ENCODE assay signal across 1 cellular context in the genomic region with DNA sequence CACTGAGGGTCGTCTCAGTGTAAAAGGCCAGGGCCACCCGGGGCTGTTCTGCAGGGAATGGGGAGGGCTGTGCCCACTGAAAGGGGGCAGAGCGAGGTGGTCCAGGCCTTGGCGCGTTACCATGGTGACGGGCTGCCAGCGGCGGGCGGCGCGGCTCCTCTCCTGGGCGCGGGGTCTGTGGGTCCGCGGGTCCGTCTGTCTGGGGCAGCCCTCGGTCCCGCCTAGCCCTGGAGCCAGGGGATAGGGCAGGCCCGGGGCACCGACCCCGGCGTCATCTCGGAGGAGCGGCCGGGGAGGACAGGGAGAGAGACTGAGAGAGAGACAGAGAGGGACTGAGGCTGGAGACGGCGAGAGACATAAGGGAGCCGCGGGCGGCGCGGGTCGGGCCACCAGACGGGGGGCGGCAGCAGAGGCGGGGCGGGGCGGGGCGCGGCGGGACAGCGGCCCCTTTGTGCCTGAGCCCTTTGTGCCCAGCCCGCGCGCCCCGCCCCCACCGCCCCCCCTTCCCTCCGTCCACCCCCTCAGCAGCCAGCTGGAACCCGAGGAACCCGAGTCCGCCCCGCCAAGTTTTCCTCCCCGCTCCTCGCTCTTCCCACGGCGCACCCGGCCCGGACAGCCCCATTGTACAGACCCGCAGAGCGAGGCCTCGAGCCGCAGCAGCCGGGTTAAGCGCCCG.
TF ChIP-seq lines count a peak whose summit lies in the region.

A gene with protein sequence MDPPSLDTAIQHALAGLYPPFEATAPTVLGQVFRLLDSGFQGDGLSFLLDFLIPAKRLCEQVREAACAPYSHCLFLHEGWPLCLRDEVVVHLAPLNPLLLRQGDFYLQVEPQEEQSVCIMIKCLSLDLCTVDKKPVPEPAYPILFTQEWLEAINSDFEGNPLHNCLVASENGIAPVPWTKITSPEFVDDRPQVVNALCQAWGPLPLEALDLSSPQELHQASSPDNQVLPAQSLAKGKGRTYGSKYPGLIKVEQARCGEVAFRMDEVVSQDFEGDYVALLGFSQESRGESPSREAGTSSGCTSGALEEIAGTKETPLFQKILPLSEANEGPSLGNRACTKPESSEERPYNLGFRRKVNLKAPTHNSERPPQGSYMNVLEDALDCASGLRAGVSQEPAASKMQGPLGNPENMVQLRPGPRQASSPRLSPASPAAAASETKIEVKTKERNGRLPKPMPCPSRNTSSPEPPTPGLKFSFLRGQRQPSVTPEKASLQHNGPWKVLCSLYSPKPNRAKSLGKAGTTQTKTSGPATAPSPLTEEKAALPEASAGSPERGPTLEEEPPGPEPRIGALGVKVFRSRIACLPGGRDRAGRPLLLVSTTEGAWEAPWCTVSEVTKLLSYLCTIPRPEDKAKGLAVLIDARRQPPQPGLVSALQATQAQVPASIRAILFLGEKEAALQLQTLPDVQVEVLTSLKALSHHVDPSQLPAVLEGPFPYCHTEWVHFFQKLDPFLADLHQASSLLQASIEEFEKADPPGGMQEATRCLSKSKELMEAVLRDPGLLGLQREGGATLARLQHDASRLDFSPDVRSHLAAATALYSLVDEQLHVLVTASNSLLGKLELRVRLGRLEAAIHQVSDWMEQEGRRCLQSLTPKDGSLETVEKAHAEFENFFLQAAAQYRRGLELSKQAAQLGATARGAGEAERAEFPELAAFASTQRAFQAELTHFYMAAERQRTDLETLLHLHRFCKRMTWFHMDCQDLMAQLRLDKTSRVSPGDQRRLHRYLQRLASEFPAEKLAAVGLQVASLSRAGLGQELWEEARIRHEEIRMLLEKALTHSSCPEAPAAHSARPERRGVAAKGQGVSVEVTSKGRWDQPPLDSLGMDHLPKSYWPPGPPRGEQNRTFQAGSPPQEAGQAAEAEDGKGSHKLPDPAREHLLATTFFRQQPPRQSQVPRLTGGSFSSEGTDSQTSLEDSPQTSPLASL (minus strand): TSS at position 358 of the 676 bp plus-strand sequence. CDS start 235 bp downstream, at position 123.

TF ChIP-seq in GM23338, 12 proteins besides CTCF, POLR2A, EP300 and RAD21:
- TF ChIP-seq, protein P1, sequence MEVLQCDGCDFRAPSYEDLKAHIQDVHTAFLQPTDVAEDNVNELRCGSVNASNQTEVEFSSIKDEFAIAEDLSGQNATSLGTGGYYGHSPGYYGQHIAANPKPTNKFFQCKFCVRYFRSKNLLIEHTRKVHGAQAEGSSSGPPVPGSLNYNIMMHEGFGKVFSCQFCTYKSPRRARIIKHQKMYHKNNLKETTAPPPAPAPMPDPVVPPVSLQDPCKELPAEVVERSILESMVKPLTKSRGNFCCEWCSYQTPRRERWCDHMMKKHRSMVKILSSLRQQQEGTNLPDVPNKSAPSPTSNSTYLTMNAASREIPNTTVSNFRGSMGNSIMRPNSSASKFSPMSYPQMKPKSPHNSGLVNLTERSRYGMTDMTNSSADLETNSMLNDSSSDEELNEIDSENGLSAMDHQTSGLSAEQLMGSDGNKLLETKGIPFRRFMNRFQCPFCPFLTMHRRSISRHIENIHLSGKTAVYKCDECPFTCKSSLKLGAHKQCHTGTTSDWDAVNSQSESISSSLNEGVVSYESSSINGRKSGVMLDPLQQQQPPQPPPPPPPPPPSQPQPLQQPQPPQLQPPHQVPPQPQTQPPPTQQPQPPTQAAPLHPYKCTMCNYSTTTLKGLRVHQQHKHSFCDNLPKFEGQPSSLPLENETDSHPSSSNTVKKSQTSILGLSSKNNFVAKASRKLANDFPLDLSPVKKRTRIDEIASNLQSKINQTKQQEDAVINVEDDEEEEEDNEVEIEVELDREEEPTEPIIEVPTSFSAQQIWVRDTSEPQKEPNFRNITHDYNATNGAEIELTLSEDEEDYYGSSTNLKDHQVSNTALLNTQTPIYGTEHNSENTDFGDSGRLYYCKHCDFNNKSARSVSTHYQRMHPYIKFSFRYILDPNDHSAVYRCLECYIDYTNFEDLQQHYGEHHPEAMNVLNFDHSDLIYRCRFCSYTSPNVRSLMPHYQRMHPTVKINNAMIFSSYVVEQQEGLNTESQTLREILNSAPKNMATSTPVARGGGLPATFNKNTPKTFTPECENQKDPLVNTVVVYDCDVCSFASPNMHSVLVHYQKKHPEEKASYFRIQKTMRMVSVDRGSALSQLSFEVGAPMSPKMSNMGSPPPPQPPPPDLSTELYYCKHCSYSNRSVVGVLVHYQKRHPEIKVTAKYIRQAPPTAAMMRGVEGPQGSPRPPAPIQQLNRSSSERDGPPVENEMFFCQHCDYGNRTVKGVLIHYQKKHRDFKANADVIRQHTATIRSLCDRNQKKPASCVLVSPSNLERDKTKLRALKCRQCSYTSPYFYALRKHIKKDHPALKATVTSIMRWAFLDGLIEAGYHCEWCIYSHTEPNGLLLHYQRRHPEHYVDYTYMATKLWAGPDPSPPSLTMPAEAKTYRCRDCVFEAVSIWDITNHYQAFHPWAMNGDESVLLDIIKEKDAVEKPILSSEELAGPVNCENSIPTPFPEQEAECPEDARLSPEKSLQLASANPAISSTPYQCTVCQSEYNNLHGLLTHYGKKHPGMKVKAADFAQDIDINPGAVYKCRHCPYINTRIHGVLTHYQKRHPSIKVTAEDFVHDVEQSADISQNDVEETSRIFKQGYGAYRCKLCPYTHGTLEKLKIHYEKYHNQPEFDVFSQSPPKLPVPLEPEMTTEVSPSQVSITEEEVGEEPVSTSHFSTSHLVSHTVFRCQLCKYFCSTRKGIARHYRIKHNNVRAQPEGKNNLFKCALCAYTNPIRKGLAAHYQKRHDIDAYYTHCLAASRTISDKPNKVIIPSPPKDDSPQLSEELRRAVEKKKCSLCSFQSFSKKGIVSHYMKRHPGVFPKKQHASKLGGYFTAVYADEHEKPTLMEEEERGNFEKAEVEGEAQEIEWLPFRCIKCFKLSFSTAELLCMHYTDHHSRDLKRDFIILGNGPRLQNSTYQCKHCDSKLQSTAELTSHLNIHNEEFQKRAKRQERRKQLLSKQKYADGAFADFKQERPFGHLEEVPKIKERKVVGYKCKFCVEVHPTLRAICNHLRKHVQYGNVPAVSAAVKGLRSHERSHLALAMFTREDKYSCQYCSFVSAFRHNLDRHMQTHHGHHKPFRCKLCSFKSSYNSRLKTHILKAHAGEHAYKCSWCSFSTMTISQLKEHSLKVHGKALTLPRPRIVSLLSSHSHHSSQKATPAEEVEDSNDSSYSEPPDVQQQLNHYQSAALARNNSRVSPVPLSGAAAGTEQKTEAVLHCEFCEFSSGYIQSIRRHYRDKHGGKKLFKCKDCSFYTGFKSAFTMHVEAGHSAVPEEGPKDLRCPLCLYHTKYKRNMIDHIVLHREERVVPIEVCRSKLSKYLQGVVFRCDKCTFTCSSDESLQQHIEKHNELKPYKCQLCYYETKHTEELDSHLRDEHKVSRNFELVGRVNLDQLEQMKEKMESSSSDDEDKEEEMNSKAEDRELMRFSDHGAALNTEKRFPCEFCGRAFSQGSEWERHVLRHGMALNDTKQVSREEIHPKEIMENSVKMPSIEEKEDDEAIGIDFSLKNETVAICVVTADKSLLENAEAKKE (CRISPR knock-in tag; IDR thresholded peaks at IDR 0.05): no peak
- TF ChIP-seq EZH2 (IDR thresholded peaks at IDR 0.05; ENCODE audit: low read depth, unreplicated experiment) (no peak), POLR2AphosphoS5 (IDR thresholded peaks at IDR 0.05; ENCODE audit: low read depth) (no peak), EZH2phosphoT487 (IDR thresholded peaks at IDR 0.05; ENCODE audit: unreplicated experiment) (no peak), ZNF331 (CRISPR knock-in tag; IDR thresholded peaks at IDR 0.05; ENCODE audit: low read depth) (no peak)
- TF ChIP-seq, protein P2, sequence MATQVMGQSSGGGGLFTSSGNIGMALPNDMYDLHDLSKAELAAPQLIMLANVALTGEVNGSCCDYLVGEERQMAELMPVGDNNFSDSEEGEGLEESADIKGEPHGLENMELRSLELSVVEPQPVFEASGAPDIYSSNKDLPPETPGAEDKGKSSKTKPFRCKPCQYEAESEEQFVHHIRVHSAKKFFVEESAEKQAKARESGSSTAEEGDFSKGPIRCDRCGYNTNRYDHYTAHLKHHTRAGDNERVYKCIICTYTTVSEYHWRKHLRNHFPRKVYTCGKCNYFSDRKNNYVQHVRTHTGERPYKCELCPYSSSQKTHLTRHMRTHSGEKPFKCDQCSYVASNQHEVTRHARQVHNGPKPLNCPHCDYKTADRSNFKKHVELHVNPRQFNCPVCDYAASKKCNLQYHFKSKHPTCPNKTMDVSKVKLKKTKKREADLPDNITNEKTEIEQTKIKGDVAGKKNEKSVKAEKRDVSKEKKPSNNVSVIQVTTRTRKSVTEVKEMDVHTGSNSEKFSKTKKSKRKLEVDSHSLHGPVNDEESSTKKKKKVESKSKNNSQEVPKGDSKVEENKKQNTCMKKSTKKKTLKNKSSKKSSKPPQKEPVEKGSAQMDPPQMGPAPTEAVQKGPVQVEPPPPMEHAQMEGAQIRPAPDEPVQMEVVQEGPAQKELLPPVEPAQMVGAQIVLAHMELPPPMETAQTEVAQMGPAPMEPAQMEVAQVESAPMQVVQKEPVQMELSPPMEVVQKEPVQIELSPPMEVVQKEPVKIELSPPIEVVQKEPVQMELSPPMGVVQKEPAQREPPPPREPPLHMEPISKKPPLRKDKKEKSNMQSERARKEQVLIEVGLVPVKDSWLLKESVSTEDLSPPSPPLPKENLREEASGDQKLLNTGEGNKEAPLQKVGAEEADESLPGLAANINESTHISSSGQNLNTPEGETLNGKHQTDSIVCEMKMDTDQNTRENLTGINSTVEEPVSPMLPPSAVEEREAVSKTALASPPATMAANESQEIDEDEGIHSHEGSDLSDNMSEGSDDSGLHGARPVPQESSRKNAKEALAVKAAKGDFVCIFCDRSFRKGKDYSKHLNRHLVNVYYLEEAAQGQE (IDR thresholded peaks at IDR 0.05; ENCODE audit: unreplicated experiment): no peak
